In genomic region chr1:241269116-241269515, GRCh38 we compare ENCODE assay signal across 19 cellular contexts.
DNase-seq lines count a peak whose midpoint lies in the region; ATAC-seq and TF ChIP-seq lines count a peak whose summit lies in the region.
"Had no signal": no experiment of that assay in that cellular context is flagged by ENCODE, and none has a peak within 500 bp of the region (broad histone marks: within the 10 kb centered on the region; RNA-seq: fewer than 3 reads in every experiment).

No MANE protein-coding gene starts in this region.

- no peak overlapping the region for H2AFZ ChIP-seq in smooth muscle cell (ENCODE audit: low read depth)
- H2AFZ ChIP-seq: hepatocyte had no signal

- no peak overlapping the region for H4K5ac ChIP-seq in mesendoderm (ENCODE audit: low read length)

- no peak overlapping the region for H3K4me3 Mint-ChIP-seq in WTC11
- H3K4me3 Mint-ChIP-seq: activated CD4-positive, alpha-beta T cell treated with anti-CD3 and anti-CD28 coated beads for 36 hours; activated T-cell treated with anti-CD3 and anti-CD28 coated beads, Interleukin-2, amount 50 U/mL, for 4 hours; CD14-positive monocyte; T-helper 1 cell treated with Interleukin-12 subunit alpha and Interleukin-12 subunit beta and Interleukin-4 antibody, amounts not matched to agents 30 μg/mL and 1 μg/mL, for 36 hours had no signal

- H3K4me3 ChIP-seq in mesendoderm (ENCODE audit: low read length): no peak overlapping the region
- H3K4me3 ChIP-seq in smooth muscle cell: no peak overlapping the region
- H3K4me3 ChIP-seq: adrenal gland, hepatocyte, left lung had no signal

- CTCF ChIA-PET in WTC11 (lab: Charles Lee): interaction anchor here (0.5 to 2.9 kb wide), 7 partner anchors 31 to 623 kb away, joined by 3 to 19 read pairs (median 3); no protein-coding TSS in a partner anchor

- H3K9me3 ChIP-seq in smooth muscle cell (replicated peaks; ENCODE audit: low read depth): no peaks in the 10 kb centered on the region

- H4K20me1 ChIP-seq in smooth muscle cell (ENCODE audit: low read depth): no peaks in the 10 kb centered on the region

- TF ChIP-seq CTCF in GM12872 (IDR thresholded peaks at IDR 0.05; ENCODE audit: insufficient read depth, low read depth, low read length): peak; percentile 35; the same call in 2 of the 3 replicates
- peak; percentile 45 for TF ChIP-seq CTCF in WTC11 (IDR thresholded peaks at IDR 0.05)
- TF ChIP-seq CTCF in smooth muscle cell (IDR thresholded peaks at IDR 0.05; ENCODE audit: borderline replicate concordance, insufficient read depth, poor library complexity, severe bottlenecking): no peak

- no peak overlapping the region for H3K27ac Mint-ChIP-seq in WTC11
- H3K27ac Mint-ChIP-seq: activated CD4-positive, alpha-beta T cell treated with anti-CD3 and anti-CD28 coated beads for 36 hours; CD14-positive monocyte; T-helper 1 cell treated with Interleukin-12 subunit alpha and Interleukin-12 subunit beta and Interleukin-4 antibody, amounts not matched to agents 30 μg/mL and 1 μg/mL, for 36 hours had no signal

- no peak overlapping the region for H2AK5ac ChIP-seq in mesendoderm (ENCODE audit: low read length)

- no CpG with 5 or more reads among the region's 9 CpGs for WGBS in mesendoderm (ENCODE audit: extremely low coverage, insufficient coverage, low lambda C conversion rate)
- 64% methylated on average over 9 of the region's 9 CpGs for WGBS in smooth muscle cell (ENCODE audit: low lambda C conversion rate)

- H3K4me1 Mint-ChIP-seq in WTC11: peaks cover 8% of the 10 kb centered on the region
- H3K4me1 Mint-ChIP-seq: activated CD4-positive, alpha-beta T cell treated with anti-CD3 and anti-CD28 coated beads for 36 hours; CD14-positive monocyte had no signal

- no peak overlapping the region for H3K56ac ChIP-seq in mesendoderm (ENCODE audit: low read length)

- H4K8ac ChIP-seq in mesendoderm (ENCODE audit: low read depth, low read length): no peak overlapping the region

- no peak overlapping the region for H3K18ac ChIP-seq in mesendoderm (ENCODE audit: low read length)

- H3K36me3 Mint-ChIP-seq in WTC11: peaks cover 23% of the 10 kb centered on the region
- H3K36me3 Mint-ChIP-seq: CD14-positive monocyte had no signal

- no peak overlapping the region for H3K27ac ChIP-seq in mesendoderm (ENCODE audit: low read depth, low read length)
- H3K27ac ChIP-seq in smooth muscle cell (ENCODE audit: low read depth): no peak overlapping the region
- H3K27ac ChIP-seq: adrenal gland, hepatocyte, left lung had no signal

- H3K4me2 ChIP-seq in mesendoderm (ENCODE audit: low read length) (no peak overlapping the region), smooth muscle cell (no peak overlapping the region)
- H3K4me2 ChIP-seq: hepatocyte had no signal

- H2BK120ac ChIP-seq in mesendoderm (ENCODE audit: low read depth, low read length): no peak overlapping the region

- H3K4me1 ChIP-seq in mesendoderm (ENCODE audit: control insufficient read depth, low read depth, low read length): no peaks in the 10 kb centered on the region
- H3K4me1 ChIP-seq in smooth muscle cell (ENCODE audit: low read depth): no peaks in the 10 kb centered on the region
- H3K4me1 ChIP-seq: adrenal gland, left lung had no signal

- in situ Hi-C loops in KBM-7 (cut with MboI; ENCODE audit: low pct_unique_long_range_greater_than_20kb, low sequenced_read_pairs): no loop called here

- DNase-seq in KBM-7 (peak; percentile 4), WTC11 (ENCODE audit: low spot score) (peak; percentile 47), mesendoderm (peak; percentile 40), smooth muscle cell (lab: John Stamatoyannopoulos, UW; ENCODE audit: unreplicated experiment) (no peak), foreskin melanocyte (no peak), amniotic stem cell (lab: John Stamatoyannopoulos, UW) (no peak)
- DNase-seq: activated CD4-positive, alpha-beta T cell treated with anti-CD3 and anti-CD28 coated beads for 36 hours; activated T-cell treated with anti-CD3 and anti-CD28 coated beads, Interleukin-2, amount 50 U/mL, for 4 hours; adrenal gland; cortex of kidney; GDM1; GOT3; KG1; left lung; NCI-H187 treated with DMSO at 0.1 percent for 48 hours had no signal

- POLR2A ChIA-PET in WTC11 (lab: Charles Lee): no interaction called here

- no peak overlapping the region for H3K23ac ChIP-seq in mesendoderm (ENCODE audit: low read length)

- H3F3A ChIP-seq in smooth muscle cell (ENCODE audit: low read depth): no peaks in the 10 kb centered on the region

- no peaks in the 10 kb centered on the region for H3K27me3 Mint-ChIP-seq in WTC11 (ENCODE audit: low read depth)
- H3K27me3 Mint-ChIP-seq: activated CD4-positive, alpha-beta T cell treated with anti-CD3 and anti-CD28 coated beads for 36 hours had no signal

- no peaks in the 10 kb centered on the region for H3K79me1 ChIP-seq in mesendoderm (ENCODE audit: low read length)

- H2BK15ac ChIP-seq in mesendoderm (replicated peaks; ENCODE audit: low read depth): no peak overlapping the region

- H3K27me3 ChIP-seq in mesendoderm (ENCODE audit: insufficient read depth, low read length, poor library complexity) (no peaks in the 10 kb centered on the region), smooth muscle cell (ENCODE audit: low read depth) (no peaks in the 10 kb centered on the region)
- H3K27me3 ChIP-seq: adrenal gland, hepatocyte, left lung had no signal

- H3K9me3 Mint-ChIP-seq in WTC11: peaks cover 26% of the 10 kb centered on the region

- no peak overlapping the region for H2BK5ac ChIP-seq in mesendoderm (ENCODE audit: low read length)

- H3K9ac ChIP-seq in mesendoderm (ENCODE audit: low read length) (no peak overlapping the region), smooth muscle cell (ENCODE audit: low read depth) (no peak overlapping the region)

- H3K4ac ChIP-seq in mesendoderm (ENCODE audit: low read depth, low read length): no peak overlapping the region

- no peaks in the 10 kb centered on the region for H3K36me3 ChIP-seq in mesendoderm (ENCODE audit: control insufficient read depth, insufficient read depth, low read length)
- H3K36me3 ChIP-seq in smooth muscle cell (ENCODE audit: low read depth): no peaks in the 10 kb centered on the region
- H3K36me3 ChIP-seq: adrenal gland, left lung had no signal

- ATAC-seq in WTC11: peak; percentile 84
- ATAC-seq: activated CD4-positive, alpha-beta T cell treated with anti-CD3 and anti-CD28 coated beads for 36 hours; activated T-cell treated with anti-CD3 and anti-CD28 coated beads, Interleukin-2, amount 50 U/mL, for 4 hours; left lung had no signal

- H3K79me2 ChIP-seq in mesendoderm (ENCODE audit: control insufficient read depth, insufficient read depth, low read length) (no peaks in the 10 kb centered on the region), smooth muscle cell (ENCODE audit: low read depth) (no peaks in the 10 kb centered on the region)
- H3K79me2 ChIP-seq: hepatocyte had no signal

TF ChIP-seq in WTC11, 78 proteins besides CTCF, POLR2A, EP300 and RAD21:
- no peak for TF ChIP-seq RELA (CRISPR knock-in tag; IDR thresholded peaks at IDR 0.05; ENCODE audit: borderline replicate concordance)
- no peak for TF ChIP-seq E2F5 (CRISPR knock-in tag; IDR thresholded peaks at IDR 0.05)
- TF ChIP-seq SP1 (CRISPR knock-in tag; conservative IDR thresholded peaks at IDR 0.05): no peak
- no peak for TF ChIP-seq ETV6 (CRISPR knock-in tag; IDR thresholded peaks at IDR 0.05)
- no peak for TF ChIP-seq MYBL2 (CRISPR knock-in tag; IDR thresholded peaks at IDR 0.05)
- no peak for TF ChIP-seq TEAD1 (CRISPR knock-in tag; IDR thresholded peaks at IDR 0.05)
- TF ChIP-seq USF1 (CRISPR knock-in tag; IDR thresholded peaks at IDR 0.05): no peak
- no peak for TF ChIP-seq CREM (CRISPR knock-in tag; IDR thresholded peaks at IDR 0.05)
- TF ChIP-seq IRF2 (CRISPR knock-in tag; IDR thresholded peaks at IDR 0.05; ENCODE audit: borderline replicate concordance, low read depth): no peak
- no peak for TF ChIP-seq PRDM15 (CRISPR knock-in tag; IDR thresholded peaks at IDR 0.05)
- no peak for TF ChIP-seq TP53 (CRISPR knock-in tag; IDR thresholded peaks at IDR 0.05)
- no peak for TF ChIP-seq ZNF121 (CRISPR knock-in tag; IDR thresholded peaks at IDR 0.05)

Comparison
In these comparisons a context has a peak if more than half of its experiments do, and no peak if none do; other contexts are left out.
1. DNase-seq: peak in KBM-7 (single experiment), WTC11 (single experiment) and mesendoderm (single experiment); none in smooth muscle cell (single experiment), foreskin melanocyte (single experiment) and amniotic stem cell (single experiment).